In genomic region chr2:138421315-138421970, GRCh38 we compare ENCODE assay signal across 14 cellular contexts.
DNase-seq lines count a peak whose midpoint lies in the region; ATAC-seq, FAIRE-seq and TF ChIP-seq lines count a peak whose summit lies in the region.
"Had no signal": no experiment of that assay in that cellular context is flagged by ENCODE, and none has a peak within 500 bp of the region (broad histone marks: within the 10 kb centered on the region; RNA-seq: fewer than 3 reads in every experiment).

No MANE protein-coding gene starts in this region.

- DNase-seq in Caco-2 (peak in 1 of 2 experiments; percentile 44), NCI-H226 (peak; percentile 62), chondrocyte (ENCODE audit: low spot score) (no peak), HepG2 (ENCODE audit: low spot score) (peak; percentile 85), NCI-H774 (lab: John Stamatoyannopoulos, UW) (no peak), adrenal gland (no peak)
- DNase-seq in effector memory CD4-positive, alpha-beta T cell: no peak
- DNase-seq: activated CD4-positive, alpha-beta memory T cell treated with anti-CD3 and anti-CD28 coated beads, Interleukin-2, amount 10 ng/mL, durations not matched to agents 7 days and 5 days; activated gamma-delta T cell; glutamatergic neuron; T-helper 17 cell had no signal

- H3K27ac Mint-ChIP-seq in Caco-2 (ENCODE audit: unreplicated experiment): peak overlapping the region; percentile 62
- H3K27ac Mint-ChIP-seq in chondrocyte (ENCODE audit: unreplicated experiment): peak overlapping the region; percentile 19
- H3K27ac Mint-ChIP-seq: activated CD4-positive, alpha-beta memory T cell treated with anti-CD3 and anti-CD28 coated beads, Interleukin-2, amount 10 ng/mL, durations not matched to agents 7 days and 5 days; T-helper 17 cell had no signal

- POLR2A ChIA-PET in Caco-2 (lab: Charles Lee): no interaction called here
- POLR2A ChIA-PET in HepG2 (lab: Yijun Ruan, JAX): interaction anchor here (0.7 to 4.7 kb wide), 4 partner anchors 70 to 479 kb away, joined by 3 to 27 read pairs (median 4); partner anchors contain the start of gene HNMT

- BruUV-seq in Caco-2 (replicated peaks; lab: Mats Ljungman, UMichigan) (TSS peak; percentile 83), HepG2 (replicated peaks; lab: Mats Ljungman, UMichigan) (no TSS peak)

- TF ChIP-seq POLR2A in HepG2 (IDR thresholded peaks at IDR 0.05; ENCODE audit: insufficient read depth in 1 of 2, low read depth in 2 of 2, low read length in 2 of 2) (no peak), adrenal gland (IDR thresholded peaks at IDR 0.05) (no peak)

- H3K27me3 Mint-ChIP-seq in Caco-2 (ENCODE audit: insufficient read depth, unreplicated experiment): no peaks in the 10 kb centered on the region
- no peaks in the 10 kb centered on the region for H3K27me3 Mint-ChIP-seq in chondrocyte (ENCODE audit: low read depth)
- H3K27me3 Mint-ChIP-seq: activated CD4-positive, alpha-beta memory T cell treated with anti-CD3 and anti-CD28 coated beads, Interleukin-2, amount 10 ng/mL, durations not matched to agents 7 days and 5 days; T-helper 17 cell had no signal

- H2AFZ ChIP-seq in HepG2 (ENCODE audit: low read length): no peak overlapping the region

- 57% methylated on average over 3 of the region's 3 CpGs for WGBS in HepG2 (ENCODE audit: low lambda C conversion rate)
- WGBS in adrenal gland, 4 donors: 66 to 70% (median 68%) methylated on average over 3 of the region's 3 CpGs

- H3K27me3 ChIP-seq in Caco-2 (replicated peaks; ENCODE audit: control insufficient read depth, insufficient read depth, low read length): no peaks in the 10 kb centered on the region
- H3K27me3 ChIP-seq in HepG2 (ENCODE audit: control insufficient read depth in 1 of 2, insufficient read depth in 2 of 2, low read length in 2 of 2): no peaks in the 10 kb centered on the region
- no peaks in the 10 kb centered on the region for H3K27me3 ChIP-seq in effector memory CD4-positive, alpha-beta T cell (replicated peaks; ENCODE audit: control insufficient read depth, insufficient read depth, low read length, poor library complexity, severe bottlenecking)
- H3K27me3 ChIP-seq in adrenal gland: no peaks in the 10 kb centered on the region
- H3K27me3 ChIP-seq: neutrophil had no signal

- no peak overlapping the region for H3K4me3 ChIP-seq in Caco-2 (ENCODE audit: low read depth, low read length)
- no peak overlapping the region for H3K4me3 ChIP-seq in HepG2 (replicated peaks in 1 of 3; ENCODE audit: insufficient read depth in 1 of 3, low read depth in 2 of 3, low read length in 3 of 3)
- no peak overlapping the region for H3K4me3 ChIP-seq in effector memory CD4-positive, alpha-beta T cell (ENCODE audit: insufficient read depth, low read depth, low read length, poor library complexity, severe bottlenecking)
- no peak overlapping the region for H3K4me3 ChIP-seq in adrenal gland
- H3K4me3 ChIP-seq: coronary artery had no signal

- H3K79me2 ChIP-seq in HepG2 (ENCODE audit: insufficient read depth, low read length): no peaks in the 10 kb centered on the region

- TF ChIP-seq RAD21 in HepG2 (CRISPR knock-in tag; IDR thresholded peaks at IDR 0.05): no peak

- CTCF ChIA-PET in Caco-2 (lab: Charles Lee): no interaction called here
- CTCF ChIA-PET in HepG2 (lab: Yijun Ruan, JAX; ENCODE audit: low intra/inter-chr PET ratio, low total read pairs): no interaction called here

- H3K4me1 Mint-ChIP-seq in Caco-2 (ENCODE audit: low read depth, unreplicated experiment) (peaks cover 15% of the 10 kb centered on the region), chondrocyte (ENCODE audit: low read depth) (peaks cover 11% of the 10 kb centered on the region)
- H3K4me1 Mint-ChIP-seq: activated CD4-positive, alpha-beta memory T cell treated with anti-CD3 and anti-CD28 coated beads, Interleukin-2, amount 10 ng/mL, durations not matched to agents 7 days and 5 days; T-helper 17 cell had no signal

- H3K4me3 Mint-ChIP-seq in Caco-2 (ENCODE audit: unreplicated experiment) (peak overlapping the region; percentile 51), chondrocyte (ENCODE audit: unreplicated experiment) (no peak overlapping the region)
- H3K4me3 Mint-ChIP-seq: activated CD4-positive, alpha-beta memory T cell treated with anti-CD3 and anti-CD28 coated beads, Interleukin-2, amount 10 ng/mL, durations not matched to agents 7 days and 5 days; T-helper 17 cell had no signal

- H3K9me3 Mint-ChIP-seq in Caco-2 (ENCODE audit: unreplicated experiment) (peaks cover 27% of the 10 kb centered on the region), chondrocyte (ENCODE audit: low read depth) (peaks cover 13% of the 10 kb centered on the region)
- H3K9me3 Mint-ChIP-seq: activated CD4-positive, alpha-beta memory T cell treated with anti-CD3 and anti-CD28 coated beads, Interleukin-2, amount 10 ng/mL, durations not matched to agents 7 days and 5 days had no signal

- H3K4me1 ChIP-seq in Caco-2: peaks cover 38% of the 10 kb centered on the region
- peaks cover 46% of the 10 kb centered on the region for H3K4me1 ChIP-seq in HepG2 (ENCODE audit: insufficient read depth, low read length)
- no peaks in the 10 kb centered on the region for H3K4me1 ChIP-seq in effector memory CD4-positive, alpha-beta T cell (ENCODE audit: control insufficient read depth, insufficient read depth, low read length, poor library complexity, severe bottlenecking)
- no peaks in the 10 kb centered on the region for H3K4me1 ChIP-seq in adrenal gland (replicated peaks in 1 of 2)

- in situ Hi-C loops in HepG2 (cut with HindIII; ENCODE audit: extremely low pct_ligation_motif_present, low pct_unique_long_range_greater_than_20kb): no loop called here

- peaks cover 12% of the 10 kb centered on the region for H3K9me3 ChIP-seq in Caco-2
- H3K9me3 ChIP-seq in HepG2 (ENCODE audit: low read length): peaks cover 5% of the 10 kb centered on the region; the same call in 1 of the 2 replicates
- H3K9me3 ChIP-seq in effector memory CD4-positive, alpha-beta T cell (ENCODE audit: control insufficient read depth, low read length): no peaks in the 10 kb centered on the region
- H3K9me3 ChIP-seq in adrenal gland (replicated peaks in 1 of 3): no peaks in the 10 kb centered on the region
- H3K9me3 ChIP-seq: neutrophil had no signal

- peak overlapping the region; percentile 9 for H3K4me2 ChIP-seq in HepG2 (ENCODE audit: low read depth, low read length)

- H3K36me3 Mint-ChIP-seq in Caco-2 (ENCODE audit: insufficient read depth, unreplicated experiment) (no peaks in the 10 kb centered on the region), chondrocyte (ENCODE audit: low read depth) (peaks cover 3% of the 10 kb centered on the region)

- H4K20me1 ChIP-seq in HepG2 (ENCODE audit: insufficient read depth, low read length): no peaks in the 10 kb centered on the region

- peak; percentile 30 for FAIRE-seq in HepG2 (lab: Jason Lieb, UNC)

- H3K36me3 ChIP-seq in Caco-2 (ENCODE audit: control insufficient read depth, insufficient read depth, low read length) (0 out of 2 replicates have a peak, but pooled peaks cover 1% of the 10 kb centered on the region), HepG2 (replicated peaks in 1 of 2; ENCODE audit: control insufficient read depth in 1 of 2, insufficient read depth in 2 of 2, low read length in 2 of 2) (no peaks in the 10 kb centered on the region; a peak in 1 of 5 replicates), adrenal gland (replicated peaks in 1 of 2) (no peaks in the 10 kb centered on the region)
- no peaks in the 10 kb centered on the region for H3K36me3 ChIP-seq in effector memory CD4-positive, alpha-beta T cell (ENCODE audit: control insufficient read depth, insufficient read depth, low read length)
- H3K36me3 ChIP-seq: neutrophil had no signal

- intact Hi-C loops in Caco-2 (cut with micrococcal nuclease; ENCODE audit: unreplicated experiment): loop anchor here (5.0 kb wide), 1 partner anchor 71 kb away; no protein-coding TSS in a partner anchor
- intact Hi-C loops in HepG2 (cut with micrococcal nuclease; ENCODE audit: unreplicated experiment): no loop called here
- intact Hi-C loops in adrenal gland (cut with DNase I): no loop called here

- TF ChIP-seq CTCF in Caco-2 (IDR thresholded peaks at IDR 0.05; ENCODE audit: insufficient read depth in 1 of 2, low read depth in 1 of 2, low read length in 1 of 2, severe bottlenecking in 1 of 2, unreplicated experiment in 1 of 2): no peak
- TF ChIP-seq CTCF in chondrocyte (IDR thresholded peaks at IDR 0.05): no peak
- no peak for TF ChIP-seq CTCF in HepG2 (CRISPR knock-in tag; IDR thresholded peaks at IDR 0.05)
- no peak for TF ChIP-seq CTCF in adrenal gland (IDR thresholded peaks at IDR 0.05)

- H3K27ac ChIP-seq in HepG2 (ENCODE audit: extremely low read length, insufficient read depth, low read length) (peak overlapping the region; percentile 33), adrenal gland (no peak overlapping the region)
- H3K27ac ChIP-seq in effector memory CD4-positive, alpha-beta T cell (ENCODE audit: insufficient read depth, low read length, poor library complexity, severe bottlenecking): no peak overlapping the region
- H3K27ac ChIP-seq: coronary artery, neutrophil had no signal

- TF ChIP-seq EP300 in HepG2 (IDR thresholded peaks at IDR 0.05; ENCODE audit: low read depth in 2 of 2, low read length in 2 of 2) (peak; percentile 21 to 84; a peak in 2 of 4 replicates), HepG2 (CRISPR knock-in tag; IDR thresholded peaks at IDR 0.05; ENCODE audit: borderline replicate concordance) (no peak; the same call in 1 of the 2 replicates)

- peak; percentile 59 for ATAC-seq in HepG2
- ATAC-seq in GM18861 (IDR thresholded peaks at IDR 0.05; ENCODE audit: unreplicated experiment): no peak
- ATAC-seq: T-helper 17 cell had no signal

- no peak overlapping the region for H3K9ac ChIP-seq in HepG2 (ENCODE audit: insufficient read depth, low read depth, low read length)

TF ChIP-seq in HepG2, 621 proteins besides CTCF, POLR2A, EP300 and RAD21 (continues in another document):
- TF ChIP-seq ZNF768 (CRISPR knock-in tag; IDR thresholded peaks at IDR 0.05): no peak
- peak; percentile 68; the same call in 1 of the 2 replicates for TF ChIP-seq NR2F2 (IDR thresholded peaks at IDR 0.05; ENCODE audit: borderline replicate concordance, low read depth)
- peak; percentile 61; the same call in 1 of the 2 replicates for TF ChIP-seq TBX3 (IDR thresholded peaks at IDR 0.05; ENCODE audit: borderline replicate concordance)
- TF ChIP-seq, protein P1, sequence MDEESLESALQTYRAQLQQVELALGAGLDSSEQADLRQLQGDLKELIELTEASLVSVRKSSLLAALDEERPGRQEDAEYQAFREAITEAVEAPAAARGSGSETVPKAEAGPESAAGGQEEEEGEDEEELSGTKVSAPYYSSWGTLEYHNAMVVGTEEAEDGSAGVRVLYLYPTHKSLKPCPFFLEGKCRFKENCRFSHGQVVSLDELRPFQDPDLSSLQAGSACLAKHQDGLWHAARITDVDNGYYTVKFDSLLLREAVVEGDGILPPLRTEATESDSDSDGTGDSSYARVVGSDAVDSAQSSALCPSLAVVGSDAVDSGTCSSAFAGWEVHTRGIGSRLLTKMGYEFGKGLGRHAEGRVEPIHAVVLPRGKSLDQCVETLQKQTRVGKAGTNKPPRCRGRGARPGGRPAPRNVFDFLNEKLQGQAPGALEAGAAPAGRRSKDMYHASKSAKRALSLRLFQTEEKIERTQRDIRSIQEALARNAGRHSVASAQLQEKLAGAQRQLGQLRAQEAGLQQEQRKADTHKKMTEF (CRISPR knock-in tag; IDR thresholded peaks at IDR 0.05): peak; percentile 39; the same call in 1 of the 2 replicates

Comparison
In these comparisons a context has a peak if more than half of its experiments do, and no peak if none do; other contexts are left out.
1. DNase-seq: peak in NCI-H226 (single experiment) and HepG2 (single experiment); none in chondrocyte (single experiment), effector memory CD4-positive, alpha-beta T cell (0 of 3), NCI-H774 (single experiment) and adrenal gland (0 of 7).